ENCODE assay signal across 22 cellular contexts in genomic region chr2:23506460-23507266, GRCh38.
A peak's percentile ranks its signal among the peaks of the same experiment; 100 is the strongest.
DNase-seq lines count a peak whose midpoint lies in the region; ATAC-seq and TF ChIP-seq lines count a peak whose summit lies in the region.
"Had no signal": no experiment of that assay in that cellular context is flagged by ENCODE, and none has a peak within 500 bp of the region (broad histone marks: within the 10 kb centered on the region; RNA-seq: fewer than 3 reads in every experiment).

No MANE protein-coding gene starts in this region.

- TF ChIP-seq CTCF in upper lobe of right lung (IDR thresholded peaks at IDR 0.05): no peak

- H3K36me3 ChIP-seq in upper lobe of right lung (no peaks in the 10 kb centered on the region), mesenchymal stem cell (ENCODE audit: control insufficient read depth in 1 of 2, insufficient read depth in 2 of 2, low read depth in 1 of 2, low read length in 2 of 2) (peaks cover 7 to 8% of the 10 kb centered on the region in 2 experiments)
- H3K36me3 ChIP-seq: breast epithelium had no signal

- H2AK5ac ChIP-seq in mesenchymal stem cell (ENCODE audit: low read length, severe bottlenecking): no peak overlapping the region

- DNase-seq in activated naive CD8-positive, alpha-beta T cell treated with anti-CD3 and anti-CD28 coated beads, Interleukin-2, amount 10 ng/mL, durations not matched to agents 7 days and 5 days: no peak
- DNase-seq in activated naive CD8-positive, alpha-beta T cell treated with anti-CD3 and anti-CD28 coated beads for 36 hours: no peak
- DNase-seq in SKM-1 treated with dmso at 0.1 percent for 144 hours (lab: John Stamatoyannopoulos, UW; ENCODE audit: unreplicated experiment) (peak; percentile 79), left cardiac atrium (no peak), upper lobe of right lung (no peak), mesenchymal stem cell (no peak), cerebellar cortex (ENCODE audit: low spot score) (no peak)
- DNase-seq in activated T-cell treated with anti-CD3 and anti-CD28 coated beads, Interleukin-2, amount 50 U/mL, for 72 hours: no peak
- DNase-seq: activated CD4-positive, alpha-beta T cell treated with anti-CD3 and anti-CD28 coated beads, Interleukin-2, amount 50 U/mL, for 1 hour; activated T-cell treated with anti-CD3 and anti-CD28 coated beads, Interleukin-2, amount 50 U/mL, for 24 hours; DND-41; H9; Karpas-422; NCI-H1694; NCI-H226 had no signal

- H2BK5ac ChIP-seq in mesenchymal stem cell (ENCODE audit: low read depth, low read length, poor library complexity, severe bottlenecking): no peak overlapping the region

- no peak overlapping the region for H4K8ac ChIP-seq in mesenchymal stem cell (ENCODE audit: low read length)

- H3K27me3 Mint-ChIP-seq in activated naive CD8-positive, alpha-beta T cell treated with anti-CD3 and anti-CD28 coated beads, Interleukin-2, amount 10 ng/mL, durations not matched to agents 7 days and 5 days: peaks cover 42% of the 10 kb centered on the region
- peaks cover 4% of the 10 kb centered on the region for H3K27me3 Mint-ChIP-seq in activated naive CD8-positive, alpha-beta T cell treated with anti-CD3 and anti-CD28 coated beads for 36 hours
- H3K27me3 Mint-ChIP-seq in activated T-cell treated with anti-CD3 and anti-CD28 coated beads, Interleukin-2, amount 50 U/mL, for 72 hours (ENCODE audit: low read depth): peaks cover 6% of the 10 kb centered on the region
- H3K27me3 Mint-ChIP-seq: activated T-cell treated with anti-CD3 and anti-CD28 coated beads, Interleukin-2, amount 50 U/mL, for 24 hours; memory B cell; stimulated activated naive CD8-positive, alpha-beta T cell treated with anti-CD3 and anti-CD28 coated beads, Interleukin-15, Interleukin-2, amounts not matched to agents 100 ng/mL and 50 ng/mL, for 24 hours had no signal

- H3K18ac ChIP-seq in mesenchymal stem cell (ENCODE audit: low read depth in 1 of 2, low read length in 2 of 2): no peak overlapping the region

- H3K23ac ChIP-seq in mesenchymal stem cell (ENCODE audit: low read length in 2 of 2): no peak overlapping the region

- no peak overlapping the region for H2BK12ac ChIP-seq in mesenchymal stem cell (ENCODE audit: low read length in 2 of 2)

- peaks cover 22% of the 10 kb centered on the region for H3K4me1 ChIP-seq in upper lobe of right lung
- no peaks in the 10 kb centered on the region for H3K4me1 ChIP-seq in mesenchymal stem cell (ENCODE audit: control insufficient read depth, insufficient read depth, low read depth, low read length)
- H3K4me1 ChIP-seq: A549, breast epithelium had no signal

- H3K4me1 Mint-ChIP-seq in activated naive CD8-positive, alpha-beta T cell treated with anti-CD3 and anti-CD28 coated beads, Interleukin-2, amount 10 ng/mL, durations not matched to agents 7 days and 5 days: peaks cover 19% of the 10 kb centered on the region
- H3K4me1 Mint-ChIP-seq in activated naive CD8-positive, alpha-beta T cell treated with anti-CD3 and anti-CD28 coated beads for 36 hours: peaks cover 4% of the 10 kb centered on the region
- peaks cover 6% of the 10 kb centered on the region for H3K4me1 Mint-ChIP-seq in activated T-cell treated with anti-CD3 and anti-CD28 coated beads, Interleukin-2, amount 50 U/mL, for 72 hours (ENCODE audit: low read depth)

- WGBS in mesenchymal stem cell: 88% methylated on average over 9 of the region's 10 CpGs

- no peaks in the 10 kb centered on the region for H3K9me3 Mint-ChIP-seq in activated naive CD8-positive, alpha-beta T cell treated with anti-CD3 and anti-CD28 coated beads, Interleukin-2, amount 10 ng/mL, durations not matched to agents 7 days and 5 days
- no peaks in the 10 kb centered on the region for H3K9me3 Mint-ChIP-seq in activated naive CD8-positive, alpha-beta T cell treated with anti-CD3 and anti-CD28 coated beads for 36 hours
- no peaks in the 10 kb centered on the region for H3K9me3 Mint-ChIP-seq in activated T-cell treated with anti-CD3 and anti-CD28 coated beads, Interleukin-2, amount 50 U/mL, for 72 hours
- H3K9me3 Mint-ChIP-seq: activated naive CD4-positive, alpha-beta T cell treated with anti-CD3 and anti-CD28 coated beads, Interleukin-2, amount 50 U/mL, for 72 hours; activated T-cell treated with anti-CD3 and anti-CD28 coated beads, Interleukin-2, amount 50 U/mL, for 24 hours; H9; memory B cell; neural crest cell; stimulated activated naive CD8-positive, alpha-beta T cell treated with anti-CD3 and anti-CD28 coated beads, Interleukin-15, Interleukin-2, amounts not matched to agents 100 ng/mL and 50 ng/mL, for 24 hours had no signal

- H3K27me3 ChIP-seq in upper lobe of right lung: no peaks in the 10 kb centered on the region
- H3K27me3 ChIP-seq in mesenchymal stem cell (ENCODE audit: control insufficient read depth in 1 of 2, insufficient read depth in 1 of 2, low read length in 2 of 2): no peaks in the 10 kb centered on the region
- H3K27me3 ChIP-seq: breast epithelium had no signal

- peak; percentile 51 for ATAC-seq in activated naive CD8-positive, alpha-beta T cell treated with anti-CD3 and anti-CD28 coated beads, Interleukin-2, amount 10 ng/mL, durations not matched to agents 7 days and 5 days (ENCODE audit: low read depth)
- ATAC-seq in left cardiac atrium (peak; percentile 23 to 24), upper lobe of right lung (peak; percentile 67)
- ATAC-seq in activated T-cell treated with anti-CD3 and anti-CD28 coated beads, Interleukin-2, amount 50 U/mL, for 72 hours (replicated peaks in 1 of 2): no peak
- ATAC-seq: A549 had no signal

- H4K91ac ChIP-seq in mesenchymal stem cell (ENCODE audit: low read length): no peak overlapping the region

- H3K9me3 ChIP-seq in upper lobe of right lung (no peaks in the 10 kb centered on the region), mesenchymal stem cell (ENCODE audit: control insufficient read depth, low read length) (no peaks in the 10 kb centered on the region)
- H3K9me3 ChIP-seq: A549, breast epithelium had no signal

- H3K79me1 ChIP-seq in mesenchymal stem cell (replicated peaks; ENCODE audit: low read length, poor library complexity, severe bottlenecking): peaks cover 3% of the 10 kb centered on the region

- H3K27ac ChIP-seq in upper lobe of right lung (peak overlapping the region; percentile 31), mesenchymal stem cell (ENCODE audit: low read length, poor library complexity, severe bottlenecking) (no peak overlapping the region)
- H3K27ac ChIP-seq: A549, SK-N-MC had no signal

- H2AFZ ChIP-seq in mesenchymal stem cell (ENCODE audit: low read depth, low read length): no peak overlapping the region

- POLR2A ChIA-PET in activated naive CD8-positive, alpha-beta T cell treated with anti-CD3 and anti-CD28 coated beads, Interleukin-2, amount 10 ng/mL, durations not matched to agents 7 days and 5 days (lab: Charles Lee): interaction anchor here (0.6 to 0.9 kb wide), 2 partner anchors 17 to 350 kb away, joined by 3 read pairs; no protein-coding TSS in a partner anchor

- no peak overlapping the region for H3K14ac ChIP-seq in mesenchymal stem cell (ENCODE audit: low read length in 2 of 2)

- H2BK15ac ChIP-seq in mesenchymal stem cell (ENCODE audit: low read depth, poor library complexity, severe bottlenecking): no peak overlapping the region

- H3K4me3 Mint-ChIP-seq in activated naive CD8-positive, alpha-beta T cell treated with anti-CD3 and anti-CD28 coated beads, Interleukin-2, amount 10 ng/mL, durations not matched to agents 7 days and 5 days: peak overlapping the region; percentile 33
- no peak overlapping the region for H3K4me3 Mint-ChIP-seq in activated naive CD8-positive, alpha-beta T cell treated with anti-CD3 and anti-CD28 coated beads for 36 hours
- no peak overlapping the region for H3K4me3 Mint-ChIP-seq in activated T-cell treated with anti-CD3 and anti-CD28 coated beads, Interleukin-2, amount 50 U/mL, for 72 hours
- H3K4me3 Mint-ChIP-seq: activated T-cell treated with anti-CD3 and anti-CD28 coated beads, Interleukin-2, amount 50 U/mL, for 24 hours; H9; memory B cell; neural crest cell; stimulated activated naive CD8-positive, alpha-beta T cell treated with anti-CD3 and anti-CD28 coated beads, Interleukin-15, Interleukin-2, amounts not matched to agents 100 ng/mL and 50 ng/mL, for 24 hours had no signal

- H3K4me3 ChIP-seq in upper lobe of right lung (no peak overlapping the region), mesenchymal stem cell (ENCODE audit: insufficient read depth in 1 of 2, low read depth in 1 of 2, low read length in 2 of 2) (no peak overlapping the region)
- H3K4me3 ChIP-seq: A549, breast epithelium, SK-N-MC had no signal

- no peaks in the 10 kb centered on the region for H3K36me3 Mint-ChIP-seq in activated naive CD8-positive, alpha-beta T cell treated with anti-CD3 and anti-CD28 coated beads, Interleukin-2, amount 10 ng/mL, durations not matched to agents 7 days and 5 days
- no peaks in the 10 kb centered on the region for H3K36me3 Mint-ChIP-seq in activated naive CD8-positive, alpha-beta T cell treated with anti-CD3 and anti-CD28 coated beads for 36 hours
- no peaks in the 10 kb centered on the region for H3K36me3 Mint-ChIP-seq in activated T-cell treated with anti-CD3 and anti-CD28 coated beads, Interleukin-2, amount 50 U/mL, for 72 hours (ENCODE audit: insufficient read depth in 2 of 2)
- H3K36me3 Mint-ChIP-seq: activated naive CD4-positive, alpha-beta T cell treated with anti-CD3 and anti-CD28 coated beads, Interleukin-2, amount 50 U/mL, for 72 hours; memory B cell had no signal

- no peak overlapping the region for H2BK120ac ChIP-seq in mesenchymal stem cell (ENCODE audit: low read depth, low read length)

- no peak overlapping the region for H3K9ac ChIP-seq in mesenchymal stem cell (ENCODE audit: low read length)

- intact Hi-C loops in left cardiac atrium (cut with DNase I) (no loop called here), upper lobe of right lung (cut with DNase I) (no loop called here)

- no peak overlapping the region for H3K27ac Mint-ChIP-seq in activated naive CD8-positive, alpha-beta T cell treated with anti-CD3 and anti-CD28 coated beads, Interleukin-2, amount 10 ng/mL, durations not matched to agents 7 days and 5 days
- no peak overlapping the region for H3K27ac Mint-ChIP-seq in activated naive CD8-positive, alpha-beta T cell treated with anti-CD3 and anti-CD28 coated beads for 36 hours
- no peak overlapping the region for H3K27ac Mint-ChIP-seq in activated T-cell treated with anti-CD3 and anti-CD28 coated beads, Interleukin-2, amount 50 U/mL, for 72 hours
- H3K27ac Mint-ChIP-seq: activated naive CD4-positive, alpha-beta T cell treated with anti-CD3 and anti-CD28 coated beads, Interleukin-2, amount 50 U/mL, for 72 hours; activated T-cell treated with anti-CD3 and anti-CD28 coated beads, Interleukin-2, amount 50 U/mL, for 24 hours; memory B cell; stimulated activated naive CD8-positive, alpha-beta T cell treated with anti-CD3 and anti-CD28 coated beads, Interleukin-15, Interleukin-2, amounts not matched to agents 100 ng/mL and 50 ng/mL, for 24 hours had no signal

- H3K4me2 ChIP-seq in mesenchymal stem cell (ENCODE audit: low read length, poor library complexity, severe bottlenecking): no peak overlapping the region
- H3K4me2 ChIP-seq: A549 had no signal

- H3K4ac ChIP-seq in mesenchymal stem cell (ENCODE audit: low read depth in 1 of 2, low read length in 2 of 2): no peak overlapping the region

Comparison
In these comparisons a context has a peak if more than half of its experiments do, and no peak if none do; other contexts are left out.
1. ATAC-seq: peak in activated naive CD8-positive, alpha-beta T cell treated with anti-CD3 and anti-CD28 coated beads, Interleukin-2, amount 10 ng/mL, durations not matched to agents 7 days and 5 days (single experiment), left cardiac atrium (2 of 2) and upper lobe of right lung (single experiment); none in activated T-cell treated with anti-CD3 and anti-CD28 coated beads, Interleukin-2, amount 50 U/mL, for 72 hours (0 of 2).